ENCODE assay signal across 8 cellular contexts in genomic region chr5:77143998-77144836, GRCh38. TPM values are rescaled to one million over a fixed set of nuclear protein-coding genes. Genes with fewer than 3 reads are reported as not detected.
DNase-seq lines count a peak whose midpoint lies in the region; ATAC-seq and TF ChIP-seq lines count a peak whose summit lies in the region.

No MANE protein-coding gene starts in this region.

- peak; percentile 59 for ATAC-seq in GM18907 (IDR thresholded peaks at IDR 0.05; ENCODE audit: unreplicated experiment)
- no peak for ATAC-seq in GM18517 (IDR thresholded peaks at IDR 0.05; ENCODE audit: unreplicated experiment)

- H3K27me3 ChIP-seq in breast epithelium: no peaks in the 10 kb centered on the region

- intact Hi-C loops in breast epithelium (cut with DNase I; ENCODE audit: low total_unique reads): no loop called here

- TF ChIP-seq POLR2A in breast epithelium (IDR thresholded peaks at IDR 0.05): no peak

- no peaks in the 10 kb centered on the region for H3K4me1 ChIP-seq in breast epithelium

- peak; percentile 34 for DNase-seq in AG04449 (ENCODE audit: low read depth, low spot score)
- DNase-seq in NCI-H2029 treated with DMSO at 0.1 percent for 48 hours (lab: John Stamatoyannopoulos, UW): peak; percentile 48
- peak; percentile 35 to 69 for DNase-seq in breast epithelium (ENCODE audit: low spot score in 2 of 2)
- DNase-seq in iris pigment epithelial cell (ENCODE audit: low read depth): peak; percentile 79
- DNase-seq in stimulated activated CD4-positive, alpha-beta T cell treated with anti-CD3 and anti-CD28 coated beads, Interleukin-15, amount 100 ng/mL, for 24 hours: peak; percentile 71

- H3K4me3 ChIP-seq in AG04449 (ENCODE audit: low read depth, low read length): no peak overlapping the region
- H3K4me3 ChIP-seq in breast epithelium: no peak overlapping the region

- H3K36me3 ChIP-seq in breast epithelium: no peaks in the 10 kb centered on the region

- POLR2A ChIA-PET in AG04449 (lab: Yijun Ruan, JAX): no interaction called here

- CTCF ChIA-PET in AG04449 (lab: Yijun Ruan, JAX): interaction anchor here (0.6 to 7.3 kb wide), 27 partner anchors 8 to 1970 kb away, joined by 3 to 115 read pairs (median 4); partner anchors contain the start of gene WDR41

- no peaks in the 10 kb centered on the region for H3K9me3 ChIP-seq in breast epithelium

- H3K27ac ChIP-seq in VCaP (no peak overlapping the region), breast epithelium (no peak overlapping the region)

- TF ChIP-seq CTCF in AG04449 (IDR thresholded peaks at IDR 0.05; ENCODE audit: insufficient read depth, low read length, missing control alignments): peak; percentile 93
- peak; percentile 98 for TF ChIP-seq CTCF in VCaP (conservative IDR thresholded peaks at IDR 0.05)
- TF ChIP-seq CTCF in breast epithelium (IDR thresholded peaks at IDR 0.05): peak; percentile 47 to 72 (median 64)

RNA-seq across cellular contexts. Expression of gene ZBED3, which starts 57.1 kb away (rescaled TPM):
- total RNA-seq in breast epithelium: 10 to 100 TPM in 1 of 3 donors, 1 to 10 TPM in 2; 4.8 to 46.7 (median 5.9) TPM
